30 cellular contexts compared by ENCODE assay signal in the genomic region with DNA sequence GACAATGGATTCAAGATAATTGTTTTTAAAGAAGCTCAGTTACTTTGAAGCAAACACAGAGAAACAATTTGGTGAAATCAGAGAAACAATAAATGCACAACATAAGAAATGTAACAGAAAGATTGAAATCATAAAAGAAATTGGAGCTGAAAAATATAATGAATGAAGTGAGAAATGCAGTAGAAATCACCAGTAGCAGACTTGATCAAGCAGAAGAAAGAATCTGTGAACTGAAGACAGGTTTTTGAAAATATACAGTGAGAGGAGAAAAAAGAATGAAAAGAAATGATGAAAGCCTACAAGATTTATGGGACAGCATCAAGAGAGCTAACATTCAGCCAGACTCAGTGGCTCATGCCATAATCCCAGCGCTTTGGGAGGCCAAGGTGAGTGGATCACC.
"Had no signal": no experiment of that assay in that cellular context is flagged by ENCODE, and none has a peak within 500 bp of the region (broad histone marks: within the 10 kb centered on the region; RNA-seq: fewer than 3 reads in every experiment).

No MANE protein-coding gene starts in this region.

- H3K4me3 Mint-ChIP-seq: natural killer cell; nephron; neural progenitor cell; stimulated activated memory B cell treated with anti-CD40 and anti-IgM and Interleukin-4, amounts not matched to agents 10 μg/mL and 1 μg/mL and 100 μg/mL, for 72 hours; stimulated activated naive CD8-positive, alpha-beta T cell treated with anti-CD3 and anti-CD28 coated beads, Interleukin-15, Interleukin-2, amounts not matched to agents 100 ng/mL and 50 ng/mL, for 24 hours had no signal

- H3K27me3 Mint-ChIP-seq: naive thymus-derived CD4-positive, alpha-beta T cell; progenitor cell of endocrine pancreas; stimulated activated memory B cell treated with anti-CD40 and anti-IgM and Interleukin-4, amounts not matched to agents 10 μg/mL and 1 μg/mL and 100 μg/mL, for 72 hours; stimulated activated naive CD8-positive, alpha-beta T cell treated with anti-CD3 and anti-CD28 coated beads, Interleukin-15, Interleukin-2, amounts not matched to agents 100 ng/mL and 50 ng/mL, for 24 hours had no signal

- H3K9me3 ChIP-seq: ovary, thyroid gland had no signal

- H3K4me1 Mint-ChIP-seq: nephron; neural progenitor cell; stimulated activated memory B cell treated with anti-CD40 and anti-IgM and Interleukin-4, amounts not matched to agents 10 μg/mL and 1 μg/mL and 100 μg/mL, for 72 hours had no signal

- DNase-seq: naive thymus-derived CD4-positive, alpha-beta T cell; natural killer cell; occipital lobe; ovary; posterior cingulate gyrus; psoas muscle; right cardiac atrium; spleen; stimulated activated CD4-positive, alpha-beta T cell treated with anti-CD3 and anti-CD28 coated beads, Interleukin-12 subunit alpha, Interleukin-12 subunit beta, amount 100 ng/mL, for 4 hours; stimulated activated CD4-positive, alpha-beta T cell treated with anti-CD3 and anti-CD28 coated beads, Interleukin-1b, Interleukin-23, amount 100 ng/mL, for 48 hours; stimulated activated CD4-positive, alpha-beta T cell treated with anti-CD3 and anti-CD28 coated beads, Interleukin-4, amount 100 ng/mL, for 1 hour; stimulated activated CD4-positive, alpha-beta T cell treated with anti-CD3 and anti-CD28 coated beads, Interleukin-4, amount 100 ng/mL, for 4 hours; stimulated activated CD8-positive, alpha-beta memory T cell treated with anti-CD3 and anti-CD28 coated beads, Interleukin-4, amount 100 ng/mL, for 48 hours; stimulated activated naive CD4-positive, alpha-beta T cell treated with Interleukin-2 at 50 U/mL for 16 hours; stomach; thyroid gland; trophoblast cell; upper lobe of left lung had no signal

- H3K27ac Mint-ChIP-seq: natural killer cell; nephron; neural progenitor cell; progenitor cell of endocrine pancreas; stimulated activated memory B cell treated with anti-CD40 and anti-IgM and Interleukin-4, amounts not matched to agents 10 μg/mL and 1 μg/mL and 100 μg/mL, for 72 hours; stimulated activated naive CD8-positive, alpha-beta T cell treated with anti-CD3 and anti-CD28 coated beads, Interleukin-15, Interleukin-2, amounts not matched to agents 100 ng/mL and 50 ng/mL, for 24 hours had no signal

- H3K36me3 ChIP-seq: neural progenitor cell, ovary, spleen, stomach, thoracic aorta, thyroid gland, tibial nerve, upper lobe of left lung, vagina had no signal

- H3K27ac ChIP-seq: neural progenitor cell, ovary, parathyroid adenoma, psoas muscle, skin epidermis, spleen, stomach, thoracic aorta, thyroid gland, tibial nerve, upper lobe of left lung, vagina had no signal

- H3K4me1 ChIP-seq: neural progenitor cell, parathyroid adenoma, psoas muscle, spleen, stomach, tibial nerve, vagina had no signal

- ATAC-seq: naive thymus-derived CD4-positive, alpha-beta T cell; natural killer cell; psoas muscle; right cardiac atrium; sciatic nerve; stimulated activated memory B cell treated with anti-CD40 and anti-IgM and Interleukin-4, amounts not matched to agents 10 μg/mL and 1 μg/mL and 100 μg/mL, for 72 hours had no signal

- H3K4me3 ChIP-seq: neural progenitor cell, ovary, psoas muscle, skin epidermis, smooth muscle cell, spleen, stomach, thoracic aorta, thyroid gland, tibial nerve, upper lobe of left lung, vagina had no signal
